Comparison of ENCODE assay signal across 1 cellular context in the genomic region with DNA sequence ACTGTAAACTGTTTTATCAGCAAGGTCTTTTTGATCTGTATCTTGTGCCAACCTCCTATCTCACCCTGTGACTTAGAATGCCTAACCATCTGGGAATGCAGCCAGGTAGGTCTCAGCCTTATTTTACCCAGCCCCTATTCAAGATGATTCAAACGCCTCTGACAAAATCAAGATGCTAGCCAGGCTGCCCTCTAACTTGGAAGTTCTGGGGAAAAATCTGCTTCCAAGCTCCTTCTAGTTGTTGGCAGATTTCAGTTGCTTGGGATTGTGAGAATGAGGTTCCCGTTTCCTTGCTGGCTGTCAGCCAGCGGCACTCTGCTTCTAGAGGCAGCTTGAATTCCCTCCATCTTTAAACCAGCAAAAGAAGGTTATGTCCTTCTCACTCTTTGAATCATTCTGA.
TF ChIP-seq lines count a peak whose summit lies in the region.

No MANE protein-coding gene starts in this region.

TF ChIP-seq in GM23338, 12 proteins besides CTCF, POLR2A, EP300 and RAD21 (continued from another document):
- TF ChIP-seq NANOG (IDR thresholded peaks at IDR 0.05; ENCODE audit: borderline replicate concordance) (no peak), ZNF331 (CRISPR knock-in tag; IDR thresholded peaks at IDR 0.05; ENCODE audit: low read depth) (no peak), ZNF114 (CRISPR knock-in tag; IDR thresholded peaks at IDR 0.05) (no peak), CREB1 (CRISPR knock-in tag; IDR thresholded peaks at IDR 0.05; ENCODE audit: low read depth) (no peak), EZH2phosphoT487 (IDR thresholded peaks at IDR 0.05; ENCODE audit: unreplicated experiment) (no peak), ETS1 (IDR thresholded peaks at IDR 0.05) (no peak)
- TF ChIP-seq, protein P1, sequence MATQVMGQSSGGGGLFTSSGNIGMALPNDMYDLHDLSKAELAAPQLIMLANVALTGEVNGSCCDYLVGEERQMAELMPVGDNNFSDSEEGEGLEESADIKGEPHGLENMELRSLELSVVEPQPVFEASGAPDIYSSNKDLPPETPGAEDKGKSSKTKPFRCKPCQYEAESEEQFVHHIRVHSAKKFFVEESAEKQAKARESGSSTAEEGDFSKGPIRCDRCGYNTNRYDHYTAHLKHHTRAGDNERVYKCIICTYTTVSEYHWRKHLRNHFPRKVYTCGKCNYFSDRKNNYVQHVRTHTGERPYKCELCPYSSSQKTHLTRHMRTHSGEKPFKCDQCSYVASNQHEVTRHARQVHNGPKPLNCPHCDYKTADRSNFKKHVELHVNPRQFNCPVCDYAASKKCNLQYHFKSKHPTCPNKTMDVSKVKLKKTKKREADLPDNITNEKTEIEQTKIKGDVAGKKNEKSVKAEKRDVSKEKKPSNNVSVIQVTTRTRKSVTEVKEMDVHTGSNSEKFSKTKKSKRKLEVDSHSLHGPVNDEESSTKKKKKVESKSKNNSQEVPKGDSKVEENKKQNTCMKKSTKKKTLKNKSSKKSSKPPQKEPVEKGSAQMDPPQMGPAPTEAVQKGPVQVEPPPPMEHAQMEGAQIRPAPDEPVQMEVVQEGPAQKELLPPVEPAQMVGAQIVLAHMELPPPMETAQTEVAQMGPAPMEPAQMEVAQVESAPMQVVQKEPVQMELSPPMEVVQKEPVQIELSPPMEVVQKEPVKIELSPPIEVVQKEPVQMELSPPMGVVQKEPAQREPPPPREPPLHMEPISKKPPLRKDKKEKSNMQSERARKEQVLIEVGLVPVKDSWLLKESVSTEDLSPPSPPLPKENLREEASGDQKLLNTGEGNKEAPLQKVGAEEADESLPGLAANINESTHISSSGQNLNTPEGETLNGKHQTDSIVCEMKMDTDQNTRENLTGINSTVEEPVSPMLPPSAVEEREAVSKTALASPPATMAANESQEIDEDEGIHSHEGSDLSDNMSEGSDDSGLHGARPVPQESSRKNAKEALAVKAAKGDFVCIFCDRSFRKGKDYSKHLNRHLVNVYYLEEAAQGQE (IDR thresholded peaks at IDR 0.05; ENCODE audit: unreplicated experiment) = no peak
